10 cellular contexts compared by ENCODE assay signal in genomic region chr9:97853056-97853843, GRCh38. TPM values are rescaled to one million over a fixed set of nuclear protein-coding genes. Genes with fewer than 3 reads are reported as not detected.
A peak's percentile ranks its signal among the peaks of the same experiment; 100 is the strongest.
DNase-seq lines count a peak whose midpoint lies in the region; ATAC-seq, FAIRE-seq and TF ChIP-seq lines count a peak whose summit lies in the region.
"Had no signal": no experiment of that assay in that cellular context is flagged by ENCODE, and none has a peak within 500 bp of the region (broad histone marks: within the 10 kb centered on the region; RNA-seq: fewer than 3 reads in every experiment).

Gene FOXE1, plus strand, starts transcription at chr9:97853226. Its CDS starts 689 bp downstream, at chr9:97853915.

- ATAC-seq in GM21723 (IDR thresholded peaks at IDR 0.05; ENCODE audit: unreplicated experiment), result no peak

- H3K36me3 Mint-ChIP-seq in nephron progenitor cell (ENCODE audit: low read depth), result no peaks in the 10 kb centered on the region

- H3K4me3 ChIP-seq in BLaER1 (peak within 1 kb of the TSS; percentile 49), HL-60 (replicated peaks; ENCODE audit: insufficient read depth, low read length) (peak within 1 kb of the TSS; percentile 46), dorsolateral prefrontal cortex (peak within 1 kb of the TSS in 53 of 59 donors; percentile 7 to 66 (median 44))

- intact Hi-C loops in dorsolateral prefrontal cortex (cut with DNase I), result no loop called here

- H3K27ac ChIP-seq in BLaER1 (no peak within 1 kb of the TSS), HL-60 (replicated peaks) (no peak within 1 kb of the TSS), dorsolateral prefrontal cortex (no peak within 1 kb of the TSS)

- no peak within 1 kb of the TSS for H3K4me2 ChIP-seq in BLaER1

- peaks cover 99% of the 10 kb centered on the region for H3K27me3 ChIP-seq in BLaER1
- H3K27me3 ChIP-seq in HL-60 (ENCODE audit: insufficient read depth, poor library complexity, severe bottlenecking), result peaks cover 86% of the 10 kb centered on the region
- H3K27me3 ChIP-seq in dorsolateral prefrontal cortex, result peaks cover 30 to 100% (median 99%) of the 10 kb centered on the region in 45 donors

- peaks cover 5% of the 10 kb centered on the region for H3K4me1 Mint-ChIP-seq in nephron progenitor cell

- 0 out of 2 replicates have a peak, but pooled peaks cover 4% of the 10 kb centered on the region for H3K36me3 ChIP-seq in BLaER1

- no peaks in the 10 kb centered on the region for H4K20me1 ChIP-seq in BLaER1

- peaks cover 97% of the 10 kb centered on the region for H3K27me3 Mint-ChIP-seq in nephron progenitor cell (ENCODE audit: low read depth, poor library complexity)

- H3K9ac ChIP-seq in BLaER1, result no peak within 1 kb of the TSS

- no peak for FAIRE-seq in urothelium cell line (lab: Jason Lieb, UNC)
- FAIRE-seq: colon had no signal

- DNase-seq in HL-60 (ENCODE audit: low read depth in 1 of 2, low spot score in 1 of 2) (no peak), dorsolateral prefrontal cortex (no peak), nephron progenitor cell (peak; percentile 50), SK-N-DZ (ENCODE audit: low spot score) (no peak), SKM-1 (lab: John Stamatoyannopoulos, UW; ENCODE audit: unreplicated experiment) (no peak), urothelium cell line (ENCODE audit: low spot score) (no peak)
- DNase-seq: NCI-H226 had no signal

- H3K4me1 ChIP-seq in BLaER1, result no peaks in the 10 kb centered on the region

- no peak for TF ChIP-seq CTCF in HL-60 (IDR thresholded peaks at IDR 0.05; ENCODE audit: insufficient read depth, low read length)
- no peak for TF ChIP-seq CTCF in dorsolateral prefrontal cortex (IDR thresholded peaks at IDR 0.05 in 54 of 56, conservative IDR thresholded peaks at IDR 0.05 in 2 of 56; ENCODE audit: low read depth in 1 of 56, partially characterized antibody in 56 of 56)
- no peak for TF ChIP-seq CTCF in nephron progenitor cell (IDR thresholded peaks at IDR 0.05)

- H3K9me3 Mint-ChIP-seq in nephron progenitor cell, result no peaks in the 10 kb centered on the region

- H3K27ac Mint-ChIP-seq in nephron progenitor cell, result no peak within 1 kb of the TSS

- peak within 1 kb of the TSS; percentile 81 for H3K4me3 Mint-ChIP-seq in nephron progenitor cell

- peaks cover 82% of the 10 kb centered on the region for H3K9me3 ChIP-seq in BLaER1

RNA-seq across cellular contexts. Expression of gene FOXE1, which starts in this region (rescaled TPM):
- not detected for total RNA-seq in dorsolateral prefrontal cortex
- 0.02 and 0.03 TPM in 2 replicates for polyA plus RNA-seq in SK-N-DZ (2014; cell fraction: cytosol; rRNA removed)
- not detected in 2 replicates for polyA plus RNA-seq in SK-N-DZ (2014; cell fraction: nucleus; rRNA removed)
